In the genomic region with DNA sequence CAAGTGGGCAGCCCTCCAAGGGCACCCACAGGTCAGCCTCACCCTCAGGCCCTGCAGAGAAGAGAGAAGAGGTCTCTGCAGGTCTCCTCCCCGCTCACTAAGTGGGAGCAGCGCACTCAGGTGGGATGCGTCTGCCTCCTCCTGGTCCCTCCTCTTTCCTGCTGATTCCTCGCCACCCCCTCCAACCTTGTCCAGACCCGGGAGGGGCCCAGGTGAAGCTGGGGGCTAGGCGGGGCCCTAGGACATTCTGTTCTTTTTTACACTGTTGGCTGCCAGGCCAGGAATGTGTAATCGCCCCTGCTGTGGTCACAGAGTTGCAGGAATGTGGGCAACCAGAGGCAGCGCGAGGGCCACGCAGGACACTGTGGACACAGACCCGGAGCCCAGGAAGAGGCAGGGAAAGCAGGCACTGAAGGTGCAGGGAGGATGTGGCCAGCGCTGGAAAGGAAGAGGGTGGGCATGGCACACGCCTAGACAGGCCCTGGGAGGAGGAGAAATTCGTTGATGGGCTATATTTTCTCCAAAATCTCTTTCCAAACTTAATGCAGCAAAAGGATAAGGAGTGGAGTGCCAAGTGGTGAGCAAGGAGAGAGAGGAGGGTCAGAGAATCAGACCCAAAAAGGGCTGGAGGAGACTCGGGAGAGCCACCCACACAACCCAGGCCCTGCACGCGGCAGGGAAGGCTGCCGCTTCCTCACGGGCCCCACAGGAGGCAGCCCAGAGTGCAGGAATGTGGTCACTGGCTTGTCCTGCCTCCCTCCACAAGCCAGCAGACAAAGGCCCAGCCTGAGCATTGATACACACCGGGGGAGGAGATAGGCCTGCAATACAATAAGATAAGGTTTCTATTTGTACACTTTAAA, we compare ENCODE assay signal across 9 cellular contexts. TPM values are rescaled to one million over a fixed set of nuclear protein-coding genes. Genes with fewer than 3 reads are reported as not detected.
A peak's percentile ranks its signal among the peaks of the same experiment; 100 is the strongest.
DNase-seq lines count a peak whose midpoint lies in the region; ATAC-seq and TF ChIP-seq lines count a peak whose summit lies in the region.
"Had no signal": no experiment of that assay in that cellular context is flagged by ENCODE, and none has a peak within 500 bp of the region (broad histone marks: within the 10 kb centered on the region; RNA-seq: fewer than 3 reads in every experiment).

No MANE protein-coding gene starts in this region.

- peak overlapping the region; percentile 49 to 81 for H3K4me3 Mint-ChIP-seq in CD14-positive monocyte
- H3K4me3 Mint-ChIP-seq in stimulated activated naive CD8-positive, alpha-beta T cell treated with anti-CD3 and anti-CD28 coated beads, Interleukin-15, Interleukin-2, amounts not matched to agents 100 ng/mL and 50 ng/mL, for 24 hours, result peak overlapping the region; percentile 52

- peak; percentile 44 for TF ChIP-seq CTCF in CD14-positive monocyte (IDR thresholded peaks at IDR 0.05)
- TF ChIP-seq CTCF in ascending aorta (IDR thresholded peaks at IDR 0.05), result peak in 2 of 3 experiments; percentile 19 to 36

- intact Hi-C loops in CD14-positive monocyte (cut with micrococcal nuclease), result loop anchor here (5.0 kb wide), 1 partner anchor 39 kb away; no protein-coding TSS in a partner anchor
- intact Hi-C loops in ascending aorta (cut with DNase I), result no loop called here

- H3K4me3 ChIP-seq in ascending aorta, result no peak overlapping the region

- H3K4me1 Mint-ChIP-seq in CD14-positive monocyte, result peaks cover 73% of the 10 kb centered on the region
- H3K4me1 Mint-ChIP-seq in stimulated activated naive CD8-positive, alpha-beta T cell treated with anti-CD3 and anti-CD28 coated beads, Interleukin-15, Interleukin-2, amounts not matched to agents 100 ng/mL and 50 ng/mL, for 24 hours (ENCODE audit: low read depth), result peaks cover 30% of the 10 kb centered on the region

- no peaks in the 10 kb centered on the region for H3K9me3 ChIP-seq in ascending aorta

- no peaks in the 10 kb centered on the region for H3K9me3 Mint-ChIP-seq in CD14-positive monocyte
- no peaks in the 10 kb centered on the region for H3K9me3 Mint-ChIP-seq in stimulated activated naive CD8-positive, alpha-beta T cell treated with anti-CD3 and anti-CD28 coated beads, Interleukin-15, Interleukin-2, amounts not matched to agents 100 ng/mL and 50 ng/mL, for 24 hours

- peaks cover 0 to 2% of the 10 kb centered on the region in 2 donors for H3K36me3 Mint-ChIP-seq in CD14-positive monocyte
- no peaks in the 10 kb centered on the region for H3K36me3 Mint-ChIP-seq in stimulated activated naive CD8-positive, alpha-beta T cell treated with anti-CD3 and anti-CD28 coated beads, Interleukin-15, Interleukin-2, amounts not matched to agents 100 ng/mL and 50 ng/mL, for 24 hours (ENCODE audit: low read depth)

- H3K27ac Mint-ChIP-seq in CD14-positive monocyte, result peak overlapping the region in 4 of 7 donors; percentile 50 to 64 (median 56)
- peak overlapping the region; percentile 82 for H3K27ac Mint-ChIP-seq in stimulated activated naive CD8-positive, alpha-beta T cell treated with anti-CD3 and anti-CD28 coated beads, Interleukin-15, Interleukin-2, amounts not matched to agents 100 ng/mL and 50 ng/mL, for 24 hours

- peak overlapping the region; percentile 45 to 53 for H3K27ac ChIP-seq in ascending aorta
- H3K27ac ChIP-seq: KMS-11 had no signal

- H3K36me3 ChIP-seq in ascending aorta, result no peaks in the 10 kb centered on the region

- ATAC-seq in HG03354 (IDR thresholded peaks at IDR 0.05; ENCODE audit: poor library complexity, severe bottlenecking, unreplicated experiment) (no peak), HG03108 (IDR thresholded peaks at IDR 0.05; ENCODE audit: unreplicated experiment) (no peak)

- no peak for DNase-seq in CD14-positive monocyte (ENCODE audit: low spot score)
- DNase-seq in HT1080 (ENCODE audit: low read depth), result peak; percentile 71
- no peak for DNase-seq in ascending aorta (ENCODE audit: low spot score in 2 of 2)
- peak; percentile 87 for DNase-seq in iPS-NIHi11 (ENCODE audit: low spot score)
- DNase-seq in hippocampal formation (lab: John Stamatoyannopoulos, UW), result no peak

- H3K4me1 ChIP-seq in ascending aorta, result peaks cover 0 to 27% of the 10 kb centered on the region in 2 donors

- H3K27me3 ChIP-seq in ascending aorta, result no peaks in the 10 kb centered on the region

- H3K27me3 Mint-ChIP-seq in CD14-positive monocyte (ENCODE audit: low read depth in 3 of 3), result peaks cover 2 to 5% (median 2%) of the 10 kb centered on the region in 3 donors
- peaks cover 9% of the 10 kb centered on the region for H3K27me3 Mint-ChIP-seq in stimulated activated naive CD8-positive, alpha-beta T cell treated with anti-CD3 and anti-CD28 coated beads, Interleukin-15, Interleukin-2, amounts not matched to agents 100 ng/mL and 50 ng/mL, for 24 hours

RNA-seq across cellular contexts. Expression of a gene that starts 0.9 kb away (rescaled TPM):
- polyA plus RNA-seq in CD14-positive monocyte, result under 1 TPM; 0.11 to 0.63 TPM
- total RNA-seq in HT1080 (2014; rRNA removed; shearing (Covaris generic)), result 0.11 and 1.8 TPM in 2 replicates
- polyA plus RNA-seq in HT1080 (2015; cell fraction: cytosol; rRNA removed), result 1.5 and 2.2 TPM in 2 replicates
- 1.6 and 3.7 TPM in 2 replicates for polyA plus RNA-seq in HT1080 (2015; cell fraction: nucleus; rRNA removed)
- 14.3 TPM for total RNA-seq in ascending aorta

RNA-seq across cellular contexts. Expression of a gene that starts 7.7 kb away (rescaled TPM):
- polyA plus RNA-seq in CD14-positive monocyte, result 10 to 100 TPM; 56.4 to 60.6 TPM
- total RNA-seq in HT1080 (2014; rRNA removed; shearing (Covaris generic)), result 84.7 and 105 TPM in 2 replicates
- 138 and 153 TPM in 2 replicates for polyA plus RNA-seq in HT1080 (2015; cell fraction: cytosol; rRNA removed)
- 185 and 188 TPM in 2 replicates for polyA plus RNA-seq in HT1080 (2015; cell fraction: nucleus; rRNA removed)
- total RNA-seq in ascending aorta, result 284 TPM

RNA-seq across cellular contexts. Expression of a gene that starts 34.4 kb away (rescaled TPM):
- polyA plus RNA-seq in CD14-positive monocyte, result 100 to 1,000 TPM; 108 to 157 TPM
- 124 and 209 TPM in 2 replicates for total RNA-seq in HT1080 (2014; rRNA removed; shearing (Covaris generic))
- polyA plus RNA-seq in HT1080 (2015; cell fraction: cytosol; rRNA removed), result 228 and 247 TPM in 2 replicates
- polyA plus RNA-seq in HT1080 (2015; cell fraction: nucleus; rRNA removed), result 219 and 235 TPM in 2 replicates
- total RNA-seq in ascending aorta, result 528 TPM

Comparison
In these comparisons a context has a peak if more than half of its experiments do, and no peak if none do; other contexts are left out.
1. DNase-seq: peak in HT1080 (single experiment) and iPS-NIHi11 (single experiment); none in CD14-positive monocyte (single experiment), ascending aorta (0 of 2) and hippocampal formation (0 of 2).